12 cellular contexts compared by ENCODE assay signal in the genomic region with DNA sequence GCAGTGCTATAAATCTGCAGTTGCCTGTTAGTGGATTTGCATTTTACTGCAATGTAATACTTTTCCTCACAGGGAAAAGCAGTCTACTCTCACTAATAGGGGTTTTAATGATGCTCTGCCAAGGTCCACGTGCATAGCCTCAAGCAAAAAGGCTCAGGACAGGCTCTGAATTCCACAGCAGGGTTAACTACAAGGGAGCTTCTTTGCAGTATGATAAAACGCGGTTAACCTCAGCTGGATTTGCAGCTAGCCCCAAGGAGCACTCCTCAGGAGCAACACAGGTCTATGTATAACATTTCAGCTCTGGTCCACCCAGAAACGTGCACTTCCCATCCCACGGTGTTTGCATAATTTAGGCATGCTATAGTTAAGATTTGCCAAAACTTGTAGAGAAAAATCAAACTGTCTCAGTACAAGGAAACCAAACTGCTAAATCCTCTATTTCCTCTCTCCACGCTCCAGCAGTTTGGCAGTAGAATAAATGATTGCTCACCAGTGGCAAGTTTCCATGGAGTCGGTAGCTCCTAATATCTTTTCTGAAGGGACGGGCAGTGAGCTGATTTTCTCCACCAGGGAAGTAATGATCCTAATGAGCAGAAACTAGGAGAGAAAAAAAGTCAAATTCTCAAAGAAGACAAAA. TPM values are rescaled to one million over a fixed set of nuclear protein-coding genes. Genes with fewer than 3 reads are reported as not detected.
DNase-seq lines count a peak whose midpoint lies in the region; ATAC-seq and TF ChIP-seq lines count a peak whose summit lies in the region.
"Had no signal": no experiment of that assay in that cellular context is flagged by ENCODE, and none has a peak within 500 bp of the region (broad histone marks: within the 10 kb centered on the region; RNA-seq: fewer than 3 reads in every experiment).

No MANE protein-coding gene starts in this region.

- H3K9me3 ChIP-seq in BLaER1 (no peaks in the 10 kb centered on the region), mesenchymal stem cell (ENCODE audit: control insufficient read depth, low read length) (no peaks in the 10 kb centered on the region)

- H4K91ac ChIP-seq in mesenchymal stem cell (ENCODE audit: low read length): no peak overlapping the region

- H2BK5ac ChIP-seq in mesenchymal stem cell (ENCODE audit: low read depth, low read length, poor library complexity, severe bottlenecking): no peak overlapping the region

- H3K27ac Mint-ChIP-seq in brain: peak overlapping the region; percentile 5 to 96 (median 68)
- no peak overlapping the region for H3K27ac Mint-ChIP-seq in stimulated activated memory B cell treated with anti-CD40 and anti-IgM and Interleukin-4, amounts not matched to agents 10 μg/mL and 1 μg/mL and 100 μg/mL, for 72 hours

- H3K9me3 Mint-ChIP-seq in brain: no peaks in the 10 kb centered on the region
- no peaks in the 10 kb centered on the region for H3K9me3 Mint-ChIP-seq in stimulated activated memory B cell treated with anti-CD40 and anti-IgM and Interleukin-4, amounts not matched to agents 10 μg/mL and 1 μg/mL and 100 μg/mL, for 72 hours

- no peak overlapping the region for H2BK15ac ChIP-seq in mesenchymal stem cell (ENCODE audit: low read depth, poor library complexity, severe bottlenecking)

- DNase-seq in M059J (ENCODE audit: low read depth) (peak; percentile 86), mesenchymal stem cell (no peak), NCI-H2107 (lab: John Stamatoyannopoulos, UW) (no peak), UCSD-AML1 (lab: John Stamatoyannopoulos, UW; ENCODE audit: unreplicated experiment) (no peak)
- DNase-seq: NK-92 treated with Interleukin-12 subunit alpha and Interleukin-12 subunit beta, amount 100 ng/mL, for 24 hours; trophoblast cell had no signal

- peaks cover 3% of the 10 kb centered on the region for H3K79me1 ChIP-seq in mesenchymal stem cell (replicated peaks; ENCODE audit: low read length, poor library complexity, severe bottlenecking)

- H3K27me3 ChIP-seq in BLaER1: no peaks in the 10 kb centered on the region
- H3K27me3 ChIP-seq in mesenchymal stem cell (ENCODE audit: control insufficient read depth in 1 of 2, insufficient read depth in 1 of 2, low read length in 2 of 2): no peaks in the 10 kb centered on the region

- H4K20me1 ChIP-seq in BLaER1: no peaks in the 10 kb centered on the region

- H3K27me3 Mint-ChIP-seq in brain: no peaks in the 10 kb centered on the region
- H3K27me3 Mint-ChIP-seq in stimulated activated memory B cell treated with anti-CD40 and anti-IgM and Interleukin-4, amounts not matched to agents 10 μg/mL and 1 μg/mL and 100 μg/mL, for 72 hours: no peaks in the 10 kb centered on the region

- H3K36me3 ChIP-seq in BLaER1 (no peaks in the 10 kb centered on the region), mesenchymal stem cell (ENCODE audit: control insufficient read depth in 1 of 2, insufficient read depth in 2 of 2, low read depth in 1 of 2, low read length in 2 of 2) (no peaks in the 10 kb centered on the region)

- H3K23ac ChIP-seq in mesenchymal stem cell (ENCODE audit: low read length in 2 of 2): no peak overlapping the region

- no peak overlapping the region for H2BK12ac ChIP-seq in mesenchymal stem cell (ENCODE audit: low read length in 2 of 2)

- H3K36me3 Mint-ChIP-seq in brain: no peaks in the 10 kb centered on the region
- H3K36me3 Mint-ChIP-seq in stimulated activated memory B cell treated with anti-CD40 and anti-IgM and Interleukin-4, amounts not matched to agents 10 μg/mL and 1 μg/mL and 100 μg/mL, for 72 hours: no peaks in the 10 kb centered on the region

- 65% methylated on average over 8 of the region's 8 CpGs for WGBS in mesenchymal stem cell

- TF ChIP-seq CTCF in brain (conservative IDR thresholded peaks at IDR 0.05): no peak

- H2AK5ac ChIP-seq in mesenchymal stem cell (ENCODE audit: low read length, severe bottlenecking): no peak overlapping the region

- H3K9ac ChIP-seq in BLaER1 (no peak overlapping the region), mesenchymal stem cell (ENCODE audit: low read length) (peak overlapping the region; percentile 1)

- no peak overlapping the region for H2BK120ac ChIP-seq in mesenchymal stem cell (ENCODE audit: low read depth, low read length)

- H2AFZ ChIP-seq in mesenchymal stem cell (ENCODE audit: low read depth, low read length): no peak overlapping the region

- no peak overlapping the region for H3K18ac ChIP-seq in mesenchymal stem cell (ENCODE audit: low read depth in 1 of 2, low read length in 2 of 2)

- H3K4me3 ChIP-seq in BLaER1 (no peak overlapping the region), mesenchymal stem cell (ENCODE audit: insufficient read depth in 1 of 2, low read depth in 1 of 2, low read length in 2 of 2) (no peak overlapping the region)
- H3K4me3 ChIP-seq: coronary artery had no signal

- H3K4me1 ChIP-seq in BLaER1 (peaks cover 28% of the 10 kb centered on the region), mesenchymal stem cell (ENCODE audit: control insufficient read depth, insufficient read depth, low read depth, low read length) (peaks cover 10% of the 10 kb centered on the region)

- peaks cover 86% of the 10 kb centered on the region for H3K4me1 Mint-ChIP-seq in brain
- peaks cover 8% of the 10 kb centered on the region for H3K4me1 Mint-ChIP-seq in stimulated activated memory B cell treated with anti-CD40 and anti-IgM and Interleukin-4, amounts not matched to agents 10 μg/mL and 1 μg/mL and 100 μg/mL, for 72 hours

- H3K4me2 ChIP-seq in BLaER1: peak overlapping the region; percentile 55
- H3K4me2 ChIP-seq in mesenchymal stem cell (ENCODE audit: low read length, poor library complexity, severe bottlenecking): peak overlapping the region; percentile 52

- ATAC-seq in stimulated activated memory B cell treated with anti-CD40 and anti-IgM and Interleukin-4, amounts not matched to agents 10 μg/mL and 1 μg/mL and 100 μg/mL, for 72 hours: no peak
- no peak for ATAC-seq in HG02885 (IDR thresholded peaks at IDR 0.05; ENCODE audit: poor library complexity, unreplicated experiment)

- H3K4me3 Mint-ChIP-seq in brain: peak overlapping the region; percentile 10 to 59 (median 51)
- H3K4me3 Mint-ChIP-seq in stimulated activated memory B cell treated with anti-CD40 and anti-IgM and Interleukin-4, amounts not matched to agents 10 μg/mL and 1 μg/mL and 100 μg/mL, for 72 hours: no peak overlapping the region

- H4K8ac ChIP-seq in mesenchymal stem cell (ENCODE audit: low read length): no peak overlapping the region

- H3K27ac ChIP-seq in BLaER1: no peak overlapping the region
- H3K27ac ChIP-seq in mesenchymal stem cell (ENCODE audit: low read length, poor library complexity, severe bottlenecking): peak overlapping the region; percentile 91
- H3K27ac ChIP-seq: coronary artery had no signal

- H3K14ac ChIP-seq in mesenchymal stem cell (ENCODE audit: low read length in 2 of 2): no peak overlapping the region

- H3K4ac ChIP-seq in mesenchymal stem cell (ENCODE audit: low read depth in 1 of 2, low read length in 2 of 2): peak overlapping the region in 1 of 2 experiments; percentile 38

RNA-seq across cellular contexts. Expression of a gene that starts 13.1 kb away (rescaled TPM):
- not detected in 2 replicates for total RNA-seq in M059J (2014; rRNA removed; shearing (Covaris generic))
- 0.53 TPM for polyA plus RNA-seq in brain (ENCODE audit: insufficient read depth, low read depth, low replicate concordance)
- polyA plus RNA-seq in mesenchymal stem cell (2013, experiment 1 of 2): 0.03 TPM
- not detected for polyA plus RNA-seq in mesenchymal stem cell (2013, experiment 2 of 2)
- total RNA-seq: HT1080 had no signal

RNA-seq across cellular contexts. Expression of a gene that starts 37.8 kb away (rescaled TPM):
- 213 and 223 TPM in 2 replicates for total RNA-seq in M059J (2014; rRNA removed; shearing (Covaris generic))
- polyA plus RNA-seq in brain (ENCODE audit: insufficient read depth, low read depth, low replicate concordance): 94.2 TPM
- 141 TPM for polyA plus RNA-seq in mesenchymal stem cell (2013, experiment 1 of 2)
- 142 TPM for polyA plus RNA-seq in mesenchymal stem cell (2013, experiment 2 of 2)
